1 cellular context compared by ENCODE assay signal in the genomic region with DNA sequence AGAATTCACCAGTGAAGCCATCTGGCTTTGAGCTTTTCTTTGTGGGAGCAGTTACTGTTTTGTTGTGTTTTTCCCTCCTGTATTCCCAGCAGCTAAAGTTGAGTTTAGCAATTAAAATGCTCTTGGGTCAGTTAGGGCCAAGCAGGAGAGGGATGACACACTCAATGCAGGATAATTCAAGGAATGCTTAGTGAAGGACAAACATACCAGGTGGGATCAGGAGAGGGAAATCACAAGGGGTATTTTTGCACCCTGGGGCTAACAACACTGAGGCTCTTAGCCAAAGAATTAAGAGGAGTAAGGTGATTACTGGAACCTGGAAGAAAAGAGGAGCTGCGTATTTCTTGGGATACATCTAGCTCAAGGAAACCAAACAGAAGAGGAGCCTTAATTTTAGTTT.
A peak's percentile ranks its signal among the peaks of the same experiment; 100 is the strongest.
TF ChIP-seq lines count a peak whose summit lies in the region.

No MANE protein-coding gene starts in this region.

TF ChIP-seq in H1, 55 proteins besides CTCF, POLR2A, EP300 and RAD21:
- TF ChIP-seq TAF7 (optimal IDR thresholded peaks at IDR 0.05; ENCODE audit: borderline replicate concordance, low read depth, low read length): peak; percentile 23
- peak; percentile 26; the same call in 1 of the 2 replicates for TF ChIP-seq JUND (IDR thresholded peaks at IDR 0.05; ENCODE audit: low read length)
- TF ChIP-seq TCF12 (IDR thresholded peaks at IDR 0.05; ENCODE audit: low read depth, low read length): 0 out of 2 replicates have a peak, but pooled peaks have one; percentile 67
- TF ChIP-seq TEAD4 (IDR thresholded peaks at IDR 0.05; ENCODE audit: low read depth, low read length): peak; percentile 89
- no peak for TF ChIP-seq CHD1 (IDR thresholded peaks at IDR 0.05; ENCODE audit: low read depth, low read length)
- no peak for TF ChIP-seq GABPA (IDR thresholded peaks at IDR 0.05; ENCODE audit: borderline replicate concordance, insufficient read depth, low read length)
- TF ChIP-seq HDAC2 (IDR thresholded peaks at IDR 0.05; ENCODE audit: borderline replicate concordance in 1 of 2, low read depth in 2 of 2, low read length in 2 of 2): 0 out of 4 replicates have a peak, but pooled peaks of 1 of the 2 experiments have one; percentile 44
- TF ChIP-seq, protein P1, sequence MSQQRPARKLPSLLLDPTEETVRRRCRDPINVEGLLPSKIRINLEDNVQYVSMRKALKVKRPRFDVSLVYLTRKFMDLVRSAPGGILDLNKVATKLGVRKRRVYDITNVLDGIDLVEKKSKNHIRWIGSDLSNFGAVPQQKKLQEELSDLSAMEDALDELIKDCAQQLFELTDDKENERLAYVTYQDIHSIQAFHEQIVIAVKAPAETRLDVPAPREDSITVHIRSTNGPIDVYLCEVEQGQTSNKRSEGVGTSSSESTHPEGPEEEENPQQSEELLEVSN (IDR thresholded peaks at IDR 0.05): no peak
